ENCODE assay signal across 15 cellular contexts in the genomic region with DNA sequence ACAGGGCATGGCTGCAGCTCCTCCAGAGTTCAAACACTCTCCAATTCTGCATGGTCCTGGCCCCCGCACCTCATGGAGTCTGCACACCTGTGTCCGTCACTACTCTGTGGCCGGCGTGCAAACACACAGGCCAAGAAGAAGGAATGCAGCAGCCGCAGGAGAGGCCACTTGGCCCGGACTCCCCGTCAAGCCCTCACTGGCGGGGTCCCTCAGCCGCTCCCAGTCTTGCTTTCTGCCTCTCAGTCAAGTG. TPM values are rescaled to one million over a fixed set of nuclear protein-coding genes. Genes with fewer than 3 reads are reported as not detected.
DNase-seq lines count a peak whose midpoint lies in the region; ATAC-seq and TF ChIP-seq lines count a peak whose summit lies in the region.
"Had no signal": no experiment of that assay in that cellular context is flagged by ENCODE, and none has a peak within 500 bp of the region (broad histone marks: within the 10 kb centered on the region; RNA-seq: fewer than 3 reads in every experiment).

No MANE protein-coding gene starts in this region.

- H3K36me3 ChIP-seq in right atrium auricular region: no peaks in the 10 kb centered on the region

- intact Hi-C loops in left ventricle myocardium superior (cut with micrococcal nuclease): no loop called here

- no peaks in the 10 kb centered on the region for H3K9me3 Mint-ChIP-seq in type B pancreatic cell
- H3K9me3 Mint-ChIP-seq: stimulated activated naive CD8-positive, alpha-beta T cell treated with anti-CD3 and anti-CD28 coated beads, Interleukin-15, amount 100 ng/mL, for 72 hours; T-helper 1 cell treated with Interleukin-12 subunit alpha and Interleukin-12 subunit beta and Interleukin-4 antibody, amounts not matched to agents 30 μg/mL and 1 μg/mL, for 36 hours had no signal

- H3K4me1 Mint-ChIP-seq in type B pancreatic cell (ENCODE audit: unreplicated experiment): peaks cover 24% of the 10 kb centered on the region

- TF ChIP-seq CTCF in right atrium auricular region (IDR thresholded peaks at IDR 0.05) (no peak), retinal pigment epithelial cell (conservative IDR thresholded peaks at IDR 0.05; ENCODE audit: low read depth, low read length) (no peak), type B pancreatic cell (conservative IDR thresholded peaks at IDR 0.05) (no peak)

- H3K9me3 ChIP-seq in right atrium auricular region: no peaks in the 10 kb centered on the region
- H3K9me3 ChIP-seq in iPS-18c (ENCODE audit: control insufficient read depth, insufficient read depth, low read length): no peaks in the 10 kb centered on the region

- no peak overlapping the region for H3K4me3 Mint-ChIP-seq in type B pancreatic cell
- H3K4me3 Mint-ChIP-seq: stimulated activated naive CD8-positive, alpha-beta T cell treated with anti-CD3 and anti-CD28 coated beads, Interleukin-15, amount 100 ng/mL, for 72 hours; T-helper 1 cell treated with Interleukin-12 subunit alpha and Interleukin-12 subunit beta and Interleukin-4 antibody, amounts not matched to agents 30 μg/mL and 1 μg/mL, for 36 hours had no signal

- no peaks in the 10 kb centered on the region for H3K36me3 Mint-ChIP-seq in type B pancreatic cell

- H3K4me3 ChIP-seq in right atrium auricular region: peak overlapping the region; percentile 41 to 52
- H3K4me3 ChIP-seq in iPS-18c (ENCODE audit: insufficient read depth, low read depth, low read length): peak overlapping the region; percentile 9; the same call in 1 of the 2 replicates
- H3K4me3 ChIP-seq in retinal pigment epithelial cell (ENCODE audit: low read length): peak overlapping the region; percentile 35
- H3K4me3 ChIP-seq: GM12878 had no signal

- peak overlapping the region; percentile 90 to 97 for H3K27ac ChIP-seq in right atrium auricular region

- ATAC-seq in left ventricle myocardium superior: no peak
- ATAC-seq in HG02938 (IDR thresholded peaks at IDR 0.05; ENCODE audit: unreplicated experiment): no peak
- ATAC-seq: GM12878; stimulated activated naive CD8-positive, alpha-beta T cell treated with anti-CD3 and anti-CD28 coated beads, Interleukin-15, amount 100 ng/mL, for 72 hours had no signal

- H3K4me1 ChIP-seq in right atrium auricular region: peaks cover 0 to 94% of the 10 kb centered on the region in 2 donors

- H3K27me3 ChIP-seq in right atrium auricular region: no peaks in the 10 kb centered on the region

- peaks cover 4% of the 10 kb centered on the region for H3K27me3 Mint-ChIP-seq in type B pancreatic cell
- H3K27me3 Mint-ChIP-seq: stimulated activated naive CD8-positive, alpha-beta T cell treated with anti-CD3 and anti-CD28 coated beads, Interleukin-15, amount 100 ng/mL, for 72 hours had no signal

- no peak overlapping the region for H3K27ac Mint-ChIP-seq in type B pancreatic cell
- H3K27ac Mint-ChIP-seq: T-helper 1 cell treated with Interleukin-12 subunit alpha and Interleukin-12 subunit beta and Interleukin-4 antibody, amounts not matched to agents 30 μg/mL and 1 μg/mL, for 36 hours had no signal

- DNase-seq in right atrium auricular region (ENCODE audit: low spot score) (no peak), left ventricle myocardium superior (no peak), retinal pigment epithelial cell (ENCODE audit: low read depth) (no peak), type B pancreatic cell (ENCODE audit: extremely low spot score, unreplicated experiment) (no peak), NCI-H1092 (lab: John Stamatoyannopoulos, UW) (no peak), Ammon's horn (ENCODE audit: low spot score) (no peak)
- DNase-seq: activated CD4-positive, alpha-beta T cell treated with anti-CD3 and anti-CD28 coated beads for 48 hours; erythroblast; NCI-H187; stimulated activated CD4-positive, alpha-beta T cell treated with anti-CD3 and anti-CD28 coated beads, Interleukin-4, amount 100 ng/mL, for 4 hours; stimulated activated naive CD8-positive, alpha-beta T cell treated with anti-CD3 and anti-CD28 coated beads, Interleukin-15, amount 100 ng/mL, for 72 hours had no signal

RNA-seq across cellular contexts. Expression of gene TNK2, which starts 16.3 kb away (rescaled TPM):
- 10 to 100 TPM; 26.5 to 38.6 TPM for total RNA-seq in right atrium auricular region
- 28.9 TPM for total RNA-seq in left ventricle myocardium superior
- total RNA-seq in type B pancreatic cell (ENCODE audit: low replicate concordance): 21.6 and 42.5 TPM in 2 replicates
